In the genomic region with DNA sequence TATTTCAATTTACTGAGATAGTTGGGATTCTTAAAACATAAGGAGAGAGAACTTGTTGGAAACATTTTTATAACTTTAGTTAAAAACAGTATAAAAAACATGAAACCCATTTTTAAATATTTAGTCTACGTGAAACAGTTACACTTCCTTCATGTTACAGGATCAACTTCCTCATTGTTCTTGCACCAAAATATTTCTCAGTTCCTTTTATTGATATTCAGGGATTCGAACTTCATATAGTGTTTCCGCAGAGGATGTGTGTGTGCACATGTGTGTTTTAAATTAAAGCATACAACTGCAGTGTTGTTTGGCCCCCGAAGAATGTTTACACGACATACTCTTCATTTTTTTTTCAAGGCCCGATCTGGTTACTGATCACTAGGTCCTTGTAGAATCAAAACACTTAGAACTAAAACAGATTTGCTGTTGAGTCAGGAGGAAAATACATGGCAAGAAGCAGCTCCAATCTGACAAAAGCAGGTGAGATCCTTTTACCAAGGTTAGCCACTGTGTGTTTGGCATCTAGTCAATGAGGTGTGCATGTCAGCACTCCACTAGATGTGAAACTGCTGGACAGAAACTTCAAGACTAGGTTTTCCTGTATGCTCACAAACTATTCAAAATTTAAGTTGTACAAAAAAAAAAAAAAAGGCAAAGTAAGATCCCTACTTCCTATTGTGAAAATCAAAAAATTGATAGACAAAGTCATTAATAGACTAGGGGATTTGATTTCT, we compare ENCODE assay signal across 20 cellular contexts.
"Had no signal": no experiment of that assay in that cellular context is flagged by ENCODE, and none has a peak within 500 bp of the region (broad histone marks: within the 10 kb centered on the region; RNA-seq: fewer than 3 reads in every experiment).

No MANE protein-coding gene starts in this region.

- H3K4me1 Mint-ChIP-seq: activated naive CD4-positive, alpha-beta T cell treated with anti-CD3 and anti-CD28 coated beads, Interleukin-2, amount 50 U/mL, for 24 hours; immature natural killer cell; neural progenitor cell; stimulated activated effector memory CD8-positive, alpha-beta T cell treated with anti-CD3 and anti-CD28 coated beads, Interleukin-12 subunit alpha, Interleukin-12 subunit beta, amount 100 ng/mL, for 72 hours had no signal

- H3K27ac Mint-ChIP-seq: activated CD8-positive, alpha-beta T cell treated with anti-CD3 and anti-CD28 coated beads, Interleukin-2, amount 10 ng/mL, durations not matched to agents 7 days and 5 days; activated naive CD4-positive, alpha-beta T cell treated with anti-CD3 and anti-CD28 coated beads, Interleukin-2, amount 50 U/mL, for 24 hours; activated T-helper 1 cell treated with anti-CD3 and anti-CD28 coated beads, Interleukin-12 subunit alpha, Interleukin-12 subunit beta, Interleukin-2, Interleukin-4 antibody, amounts not matched to agents 30 ng/mL and 10 ng/mL and 1 ng/mL, durations not matched to agents 14 hours and 24 hours and 36 hours; brain; immature natural killer cell; naive thymus-derived CD8-positive, alpha-beta T cell; neural progenitor cell; stimulated activated effector memory CD8-positive, alpha-beta T cell treated with anti-CD3 and anti-CD28 coated beads, Interleukin-12 subunit alpha, Interleukin-12 subunit beta, amount 100 ng/mL, for 72 hours had no signal

- DNase-seq: activated CD4-positive, alpha-beta T cell treated with anti-CD3 and anti-CD28 coated beads, Interleukin-2, amount 50 U/mL, for 1 hour; activated CD4-positive, CD25-positive, alpha-beta regulatory T cell treated with anti-CD3 and anti-CD28 coated beads, Interleukin-2, amount 50 U/mL, for 72 hours; activated CD8-positive, alpha-beta T cell treated with anti-CD3 and anti-CD28 coated beads, Interleukin-2, amount 10 ng/mL, durations not matched to agents 7 days and 5 days; activated gamma-delta T cell treated with Interleukin-2 at 50 U/mL for 16 hours; anterior cingulate cortex; dermis blood vessel endothelial cell; effector CD8-positive, alpha-beta T cell; foreskin keratinocyte; immature natural killer cell; left ventricle myocardium inferior; naive thymus-derived CD8-positive, alpha-beta T cell; posterior cingulate gyrus; right lobe of liver; stimulated activated CD4-positive, alpha-beta T cell treated with anti-CD3 and anti-CD28 coated beads, Interleukin-1b, Interleukin-23, amount 100 ng/mL, for 48 hours; stomach had no signal

- H3K4me3 Mint-ChIP-seq: activated CD8-positive, alpha-beta T cell treated with anti-CD3 and anti-CD28 coated beads, Interleukin-2, amount 10 ng/mL, durations not matched to agents 7 days and 5 days; activated naive CD4-positive, alpha-beta T cell treated with anti-CD3 and anti-CD28 coated beads, Interleukin-2, amount 50 U/mL, for 24 hours; activated T-helper 1 cell treated with anti-CD3 and anti-CD28 coated beads, Interleukin-12 subunit alpha, Interleukin-12 subunit beta, Interleukin-2, Interleukin-4 antibody, amounts not matched to agents 30 ng/mL and 10 ng/mL and 1 ng/mL, durations not matched to agents 14 hours and 24 hours and 36 hours; brain; immature natural killer cell; naive thymus-derived CD8-positive, alpha-beta T cell; neural progenitor cell; stimulated activated effector memory CD8-positive, alpha-beta T cell treated with anti-CD3 and anti-CD28 coated beads, Interleukin-12 subunit alpha, Interleukin-12 subunit beta, amount 100 ng/mL, for 72 hours had no signal

- H3K36me3 Mint-ChIP-seq: activated naive CD4-positive, alpha-beta T cell treated with anti-CD3 and anti-CD28 coated beads, Interleukin-2, amount 50 U/mL, for 24 hours; immature natural killer cell; naive thymus-derived CD8-positive, alpha-beta T cell; stimulated activated effector memory CD8-positive, alpha-beta T cell treated with anti-CD3 and anti-CD28 coated beads, Interleukin-12 subunit alpha, Interleukin-12 subunit beta, amount 100 ng/mL, for 72 hours had no signal

- ATAC-seq: activated CD8-positive, alpha-beta T cell treated with anti-CD3 and anti-CD28 coated beads, Interleukin-2, amount 10 ng/mL, durations not matched to agents 7 days and 5 days; foreskin keratinocyte; naive thymus-derived CD8-positive, alpha-beta T cell; right lobe of liver; stimulated activated effector memory CD8-positive, alpha-beta T cell treated with anti-CD3 and anti-CD28 coated beads, Interleukin-12 subunit alpha, Interleukin-12 subunit beta, amount 100 ng/mL, for 72 hours had no signal

- H3K27me3 Mint-ChIP-seq: activated naive CD4-positive, alpha-beta T cell treated with anti-CD3 and anti-CD28 coated beads, Interleukin-2, amount 50 U/mL, for 24 hours; brain had no signal

- H3K9me3 Mint-ChIP-seq: activated naive CD4-positive, alpha-beta T cell treated with anti-CD3 and anti-CD28 coated beads, Interleukin-2, amount 50 U/mL, for 24 hours; activated T-helper 1 cell treated with anti-CD3 and anti-CD28 coated beads, Interleukin-12 subunit alpha, Interleukin-12 subunit beta, Interleukin-2, Interleukin-4 antibody, amounts not matched to agents 30 ng/mL and 10 ng/mL and 1 ng/mL, durations not matched to agents 14 hours and 24 hours and 36 hours; brain; immature natural killer cell; naive thymus-derived CD8-positive, alpha-beta T cell; neural progenitor cell; stimulated activated effector memory CD8-positive, alpha-beta T cell treated with anti-CD3 and anti-CD28 coated beads, Interleukin-12 subunit alpha, Interleukin-12 subunit beta, amount 100 ng/mL, for 72 hours had no signal
